ENCODE assay signal across 1 cellular context in genomic region chr1:235907897-235908240, GRCh38.
TF ChIP-seq lines count a peak whose summit lies in the region.

No MANE protein-coding gene starts in this region.

TF ChIP-seq in IMR-90, 13 proteins besides CTCF, POLR2A, EP300 and RAD21 (continued from another document):
- TF ChIP-seq MAFK (IDR thresholded peaks at IDR 0.05; ENCODE audit: low read depth, low read length): no peak
- TF ChIP-seq MXI1 (IDR thresholded peaks at IDR 0.05; ENCODE audit: borderline replicate concordance, low read depth, low read length): no peak
- TF ChIP-seq NFE2L2 (IDR thresholded peaks at IDR 0.05; ENCODE audit: low read depth, low read length): no peak
- TF ChIP-seq CHD1 (IDR thresholded peaks at IDR 0.05; ENCODE audit: low read depth, low read length): no peak
